8 cellular contexts compared by ENCODE assay signal in genomic region chr9:35749515-35750255, GRCh38. TPM values are rescaled to one million over a fixed set of nuclear protein-coding genes. Genes with fewer than 3 reads are reported as not detected.
A peak's percentile ranks its signal among the peaks of the same experiment; 100 is the strongest.
DNase-seq lines count a peak whose midpoint lies in the region; TF ChIP-seq lines count a peak whose summit lies in the region.

No MANE protein-coding gene starts in this region.

- no peak overlapping the region for H2BK5ac ChIP-seq in H9 (ENCODE audit: insufficient read length, low read length)

- H2AFZ ChIP-seq in H9 (ENCODE audit: low read length) = no peak overlapping the region
- peak overlapping the region; percentile 87 for H2AFZ ChIP-seq in osteoblast (ENCODE audit: low read length)

- WGBS in H9 (ENCODE audit: extremely low coverage, insufficient read length, low lambda C conversion rate) = no CpG with 5 or more reads among the region's 19 CpGs

- no peak overlapping the region for H2BK12ac ChIP-seq in H9 (ENCODE audit: insufficient read length, low read depth, low read length)

- no peak overlapping the region for H2BK20ac ChIP-seq in H9 (ENCODE audit: low read depth, low read length, poor library complexity, severe bottlenecking)

- H3K79me1 ChIP-seq in H9 (ENCODE audit: insufficient read depth, low read depth, low read length, poor library complexity, severe bottlenecking) = peaks cover 19% of the 10 kb centered on the region

- H2AK5ac ChIP-seq in H9 (ENCODE audit: insufficient read length, low read length) = no peak overlapping the region

- H3K9ac ChIP-seq in H9 (ENCODE audit: extremely low read depth, insufficient read length, low read length) = peak overlapping the region; percentile 28

- H3K27ac ChIP-seq in H9 (ENCODE audit: insufficient read length, low read depth, low read length) (no peak overlapping the region), osteoblast (ENCODE audit: low read depth, low read length) (peak overlapping the region; percentile 82)

- H3K4me1 Mint-ChIP-seq in H9 = peaks cover 28% of the 10 kb centered on the region in 2 experiments
- peaks cover 40% of the 10 kb centered on the region for H3K4me1 Mint-ChIP-seq in activated T-helper 1 cell treated with anti-CD3 and anti-CD28 coated beads, Interleukin-12 subunit alpha, Interleukin-12 subunit beta, Interleukin-2, Interleukin-4 antibody, amounts not matched to agents 30 ng/mL and 10 ng/mL and 1 ng/mL, durations not matched to agents 14 hours and 24 hours and 36 hours (ENCODE audit: low read depth)

- peaks cover 18% of the 10 kb centered on the region for H3K23me2 ChIP-seq in H9 (ENCODE audit: insufficient read length, low read depth, low read length, poor library complexity, severe bottlenecking)

- H3K4me3 ChIP-seq in GM12865 (ENCODE audit: low read depth, low read length) = peak overlapping the region; percentile 70
- peak overlapping the region; percentile 91 for H3K4me3 ChIP-seq in fibroblast of villous mesenchyme (ENCODE audit: low read depth, low read length)
- peak overlapping the region; percentile 92 for H3K4me3 ChIP-seq in osteoblast (ENCODE audit: insufficient read depth, low read length)

- no peak overlapping the region for H2BK120ac ChIP-seq in H9 (ENCODE audit: low read depth, low read length, poor library complexity, severe bottlenecking)

- no peaks in the 10 kb centered on the region for H3K9me3 Mint-ChIP-seq in H9
- H3K9me3 Mint-ChIP-seq in activated T-helper 1 cell treated with anti-CD3 and anti-CD28 coated beads, Interleukin-12 subunit alpha, Interleukin-12 subunit beta, Interleukin-2, Interleukin-4 antibody, amounts not matched to agents 30 ng/mL and 10 ng/mL and 1 ng/mL, durations not matched to agents 14 hours and 24 hours and 36 hours = no peaks in the 10 kb centered on the region

- H3K36me3 Mint-ChIP-seq in H9 (ENCODE audit: insufficient read depth in 1 of 3, low read depth in 3 of 3) = peaks cover 16 to 60% (median 51%) of the 10 kb centered on the region in 3 experiments; a peak in 6 of 7 replicates
- H3K36me3 Mint-ChIP-seq in activated T-helper 1 cell treated with anti-CD3 and anti-CD28 coated beads, Interleukin-12 subunit alpha, Interleukin-12 subunit beta, Interleukin-2, Interleukin-4 antibody, amounts not matched to agents 30 ng/mL and 10 ng/mL and 1 ng/mL, durations not matched to agents 14 hours and 24 hours and 36 hours (ENCODE audit: low read depth) = peaks cover 28% of the 10 kb centered on the region

- no peak overlapping the region for H3K18ac ChIP-seq in H9 (ENCODE audit: insufficient read length, low read depth, low read length)

- TF ChIP-seq CTCF in GM12865 (IDR thresholded peaks at IDR 0.05; ENCODE audit: insufficient read depth, low read depth, low read length, missing control alignments) (no peak), H9 (conservative IDR thresholded peaks at IDR 0.05) (no peak), fibroblast of villous mesenchyme (IDR thresholded peaks at IDR 0.05; ENCODE audit: insufficient read depth, low read depth, low read length) (no peak), osteoblast (IDR thresholded peaks at IDR 0.05; ENCODE audit: extremely low read depth, low read depth, low read length) (no peak)

- H2BK15ac ChIP-seq in H9 (ENCODE audit: low read depth, low read length) = no peak overlapping the region

- H3K56ac ChIP-seq in H9 (ENCODE audit: insufficient read length, low read depth, low read length) = no peak overlapping the region

- H3K4me1 ChIP-seq in H9 (ENCODE audit: insufficient read depth, low read length) (peaks cover 3% of the 10 kb centered on the region; the same call in 1 of the 2 replicates), osteoblast (ENCODE audit: insufficient read depth, low read length) (peaks cover 28% of the 10 kb centered on the region)

- H3K79me2 ChIP-seq in H9 (ENCODE audit: insufficient read depth, low read length) = peaks cover 21% of the 10 kb centered on the region
- H3K79me2 ChIP-seq in osteoblast (ENCODE audit: insufficient read depth, low read length) = peaks cover 50% of the 10 kb centered on the region

- H3K23ac ChIP-seq in H9 (ENCODE audit: insufficient read length, low read depth, low read length) = no peak overlapping the region

- intact Hi-C loops in activated T-helper 1 cell treated with anti-CD3 and anti-CD28 coated beads, Interleukin-12 subunit alpha, Interleukin-12 subunit beta, Interleukin-2, Interleukin-4 antibody, amounts not matched to agents 30 ng/mL and 10 ng/mL and 1 ng/mL, durations not matched to agents 14 hours and 24 hours and 36 hours (cut with micrococcal nuclease) = loop anchor here (1.0 to 5.0 kb wide), 6 partner anchors 8 to 637 kb away; partner anchors contain the start of genes CREB3, FAM221B, HINT2 and TLN1

- H3K27me3 ChIP-seq in H9 (ENCODE audit: insufficient read depth, low read length) (no peaks in the 10 kb centered on the region), osteoblast (ENCODE audit: insufficient read depth, low read length) (no peaks in the 10 kb centered on the region)

- peaks cover 32% of the 10 kb centered on the region for H3K36me3 ChIP-seq in osteoblast (ENCODE audit: insufficient read depth, low read length)

- H3K4ac ChIP-seq in H9 (ENCODE audit: low read depth, low read length) = no peak overlapping the region

- no peak overlapping the region for H3T11ph ChIP-seq in H9 (ENCODE audit: low read length)

- H3K14ac ChIP-seq in H9 (ENCODE audit: insufficient read depth, low read length) = peak overlapping the region; percentile 16; the same call in 1 of the 2 replicates

- H3K27me3 Mint-ChIP-seq in H9 (ENCODE audit: low read depth) = no peaks in the 10 kb centered on the region
- H3K27me3 Mint-ChIP-seq in activated T-helper 1 cell treated with anti-CD3 and anti-CD28 coated beads, Interleukin-12 subunit alpha, Interleukin-12 subunit beta, Interleukin-2, Interleukin-4 antibody, amounts not matched to agents 30 ng/mL and 10 ng/mL and 1 ng/mL, durations not matched to agents 14 hours and 24 hours and 36 hours (ENCODE audit: insufficient read depth) = no peaks in the 10 kb centered on the region

- no peak overlapping the region for H4K8ac ChIP-seq in H9 (replicated peaks; ENCODE audit: insufficient read length, low read depth, low read length)

- H3K9me3 ChIP-seq in H9 (ENCODE audit: control insufficient read depth, low read depth, low read length) (no peaks in the 10 kb centered on the region), osteoblast (ENCODE audit: low read depth, low read length) (no peaks in the 10 kb centered on the region)

- H3K4me2 ChIP-seq in H9 (ENCODE audit: insufficient read depth, insufficient read length, low read length) (peak overlapping the region; percentile 91), osteoblast (ENCODE audit: insufficient read depth, low read length) (peak overlapping the region; percentile 89)

- H3K27ac Mint-ChIP-seq in H9 = peak overlapping the region; percentile 73 to 89 (median 74); a peak in 6 of 7 replicates
- H3K27ac Mint-ChIP-seq in activated T-helper 1 cell treated with anti-CD3 and anti-CD28 coated beads, Interleukin-12 subunit alpha, Interleukin-12 subunit beta, Interleukin-2, Interleukin-4 antibody, amounts not matched to agents 30 ng/mL and 10 ng/mL and 1 ng/mL, durations not matched to agents 14 hours and 24 hours and 36 hours = peak overlapping the region; percentile 73

- peak; percentile 59 for DNase-seq in GM12865 (ENCODE audit: low read depth)
- peak; percentile 51 for DNase-seq in H9
- peak; percentile 11 for DNase-seq in NCI-H1105 (lab: John Stamatoyannopoulos, UW)
- peak; percentile 41 for DNase-seq in activated T-helper 1 cell treated with anti-CD3 and anti-CD28 coated beads, Interleukin-12 subunit alpha, Interleukin-12 subunit beta, Interleukin-2, Interleukin-4 antibody, amounts not matched to agents 30 ng/mL and 10 ng/mL and 1 ng/mL, durations not matched to agents 14 hours and 24 hours and 36 hours (ENCODE audit: low spot score)
- no peak for DNase-seq in fibroblast of villous mesenchyme (ENCODE audit: low read depth)
- no peak for DNase-seq in osteoblast (ENCODE audit: insufficient read length, low spot score, missing footprints)
- no peak for DNase-seq in SHP77 treated with DMSO at 0.1 percent for 48 hours (lab: John Stamatoyannopoulos, UW)
- no peak for DNase-seq in NCI-H1930 (lab: John Stamatoyannopoulos, UW)

- no peak overlapping the region for H4K91ac ChIP-seq in H9 (ENCODE audit: insufficient read length, low read depth, low read length)

- peak overlapping the region; percentile 91 to 95 for H3K4me3 Mint-ChIP-seq in H9
- peak overlapping the region; percentile 95 for H3K4me3 Mint-ChIP-seq in activated T-helper 1 cell treated with anti-CD3 and anti-CD28 coated beads, Interleukin-12 subunit alpha, Interleukin-12 subunit beta, Interleukin-2, Interleukin-4 antibody, amounts not matched to agents 30 ng/mL and 10 ng/mL and 1 ng/mL, durations not matched to agents 14 hours and 24 hours and 36 hours

- no peak overlapping the region for H4K5ac ChIP-seq in H9 (ENCODE audit: insufficient read length, low read depth, low read length)

- no peaks in the 10 kb centered on the region for H4K20me1 ChIP-seq in H9 (ENCODE audit: control insufficient read depth, insufficient read depth, insufficient read length)
- peaks cover 25% of the 10 kb centered on the region for H4K20me1 ChIP-seq in osteoblast (ENCODE audit: insufficient read depth, low read length)

RNA-seq across cellular contexts. Expression of gene RGP1, which starts 0.6 kb away (rescaled TPM):
- total RNA-seq in H9 (2021) (23.5 and 25.7 TPM in 2 replicates), fibroblast of villous mesenchyme (14.8 and 17.7 TPM in 2 replicates), osteoblast (16.5 and 18.5 TPM in 2 replicates)
- total RNA-seq in activated T-helper 1 cell treated with anti-CD3 and anti-CD28 coated beads, Interleukin-12 subunit alpha, Interleukin-12 subunit beta, Interleukin-2, Interleukin-4 antibody, amounts not matched to agents 30 ng/mL and 10 ng/mL and 1 ng/mL, durations not matched to agents 14 hours and 24 hours and 36 hours = 18.4 and 18.9 TPM in 2 replicates

RNA-seq across cellular contexts. Expression of gene GBA2, which starts 0.7 kb away (rescaled TPM):
- total RNA-seq in H9 (2021) (90.7 and 103 TPM in 2 replicates), fibroblast of villous mesenchyme (29.0 and 38.4 TPM in 2 replicates), osteoblast (29.5 and 31.1 TPM in 2 replicates)
- total RNA-seq in activated T-helper 1 cell treated with anti-CD3 and anti-CD28 coated beads, Interleukin-12 subunit alpha, Interleukin-12 subunit beta, Interleukin-2, Interleukin-4 antibody, amounts not matched to agents 30 ng/mL and 10 ng/mL and 1 ng/mL, durations not matched to agents 14 hours and 24 hours and 36 hours = 54.7 and 58.4 TPM in 2 replicates

RNA-seq across cellular contexts. Expression of gene MSMP, which starts 4.4 kb away (rescaled TPM):
- total RNA-seq in H9 (2021) (0.83 and 0.97 TPM in 2 replicates), fibroblast of villous mesenchyme (not detected in 2 replicates), osteoblast (not detected in 2 replicates)
- not detected in 2 replicates for total RNA-seq in activated T-helper 1 cell treated with anti-CD3 and anti-CD28 coated beads, Interleukin-12 subunit alpha, Interleukin-12 subunit beta, Interleukin-2, Interleukin-4 antibody, amounts not matched to agents 30 ng/mL and 10 ng/mL and 1 ng/mL, durations not matched to agents 14 hours and 24 hours and 36 hours

RNA-seq across cellular contexts. Expression of gene CREB3, which starts 17.2 kb away (rescaled TPM):
- total RNA-seq in H9 (2021) (26.9 and 27.3 TPM in 2 replicates), fibroblast of villous mesenchyme (107 and 126 TPM in 2 replicates), osteoblast (56.6 and 64.8 TPM in 2 replicates)
- 32.1 and 32.6 TPM in 2 replicates for total RNA-seq in activated T-helper 1 cell treated with anti-CD3 and anti-CD28 coated beads, Interleukin-12 subunit alpha, Interleukin-12 subunit beta, Interleukin-2, Interleukin-4 antibody, amounts not matched to agents 30 ng/mL and 10 ng/mL and 1 ng/mL, durations not matched to agents 14 hours and 24 hours and 36 hours

RNA-seq across cellular contexts. Expression of gene TLN1, which starts 17.7 kb away (rescaled TPM):
- 102 and 103 TPM in 2 replicates for total RNA-seq in H9 (2021)
- total RNA-seq in activated T-helper 1 cell treated with anti-CD3 and anti-CD28 coated beads, Interleukin-12 subunit alpha, Interleukin-12 subunit beta, Interleukin-2, Interleukin-4 antibody, amounts not matched to agents 30 ng/mL and 10 ng/mL and 1 ng/mL, durations not matched to agents 14 hours and 24 hours and 36 hours = 229 and 230 TPM in 2 replicates
- total RNA-seq in fibroblast of villous mesenchyme = 369 and 428 TPM in 2 replicates
- 306 and 376 TPM in 2 replicates for total RNA-seq in osteoblast

Comparison
In these comparisons a context has a peak if more than half of its experiments do, and no peak if none do; other contexts are left out.
1. DNase-seq: peak in GM12865 (single experiment), H9 (single experiment), NCI-H1105 (single experiment) and activated T-helper 1 cell treated with anti-CD3 and anti-CD28 coated beads, Interleukin-12 subunit alpha, Interleukin-12 subunit beta, Interleukin-2, Interleukin-4 antibody, amounts not matched to agents 30 ng/mL and 10 ng/mL and 1 ng/mL, durations not matched to agents 14 hours and 24 hours and 36 hours (single experiment); none in fibroblast of villous mesenchyme (single experiment), osteoblast (single experiment), SHP77 treated with DMSO at 0.1 percent for 48 hours (single experiment) and NCI-H1930 (0 of 2).
2. Peak in every context shown above with its lines, with median percentiles within 50 percentile points of each other: H3K4me3 ChIP-seq.